Comparison of ENCODE assay signal across 15 cellular contexts in genomic region chr2:65159921-65160320, GRCh38. TPM values are rescaled to one million over a fixed set of nuclear protein-coding genes. Genes with fewer than 3 reads are reported as not detected.
DNase-seq lines count a peak whose midpoint lies in the region; ATAC-seq and TF ChIP-seq lines count a peak whose summit lies in the region.
"Had no signal": no experiment of that assay in that cellular context is flagged by ENCODE, and none has a peak within 500 bp of the region (broad histone marks: within the 10 kb centered on the region; RNA-seq: fewer than 3 reads in every experiment).

No MANE protein-coding gene starts in this region.

- H3K4me1 ChIP-seq in BLaER1 treated with 17β-estradiol and CSF1 and Interleukin-3, amounts not matched to agents 10 nM and 100 nM = peaks cover 23 to 74% (median 33%) of the 10 kb centered on the region in 10 experiments
- H3K4me1 ChIP-seq in body of pancreas = peaks cover 12% of the 10 kb centered on the region

- H3K27ac ChIP-seq in BLaER1 treated with 17β-estradiol and CSF1 and Interleukin-3, amounts not matched to agents 10 nM and 100 nM = peak overlapping the region in 9 of 11 experiments; percentile 42 to 82 (median 62); a peak in 18 of 22 replicates
- H3K27ac ChIP-seq in body of pancreas = peak overlapping the region; percentile 16 to 40 (median 22)
- H3K27ac ChIP-seq: esophagus muscularis mucosa, WERI-Rb-1 had no signal

- intact Hi-C loops in body of pancreas (cut with DNase I) = no loop called here

- WGBS in body of pancreas, 2 donors = 20 to 26% methylated on average over 2 of the region's 2 CpGs

- TF ChIP-seq POLR2A in body of pancreas (IDR thresholded peaks at IDR 0.05) = no peak

- H3K9ac ChIP-seq in BLaER1 treated with 17β-estradiol and CSF1 and Interleukin-3, amounts not matched to agents 10 nM and 100 nM = peak overlapping the region in 7 of 11 experiments; percentile 9 to 57 (median 34); a peak in 5 of 22 replicates

- H3K27me3 ChIP-seq in BLaER1 treated with 17β-estradiol and CSF1 and Interleukin-3, amounts not matched to agents 10 nM and 100 nM = no peaks in the 10 kb centered on the region
- no peaks in the 10 kb centered on the region for H3K27me3 ChIP-seq in body of pancreas
- H3K27me3 ChIP-seq: esophagus muscularis mucosa, heart right ventricle, transverse colon had no signal

- H3K36me3 ChIP-seq in BLaER1 treated with 17β-estradiol and CSF1 and Interleukin-3, amounts not matched to agents 10 nM and 100 nM = no peaks in the 10 kb centered on the region
- no peaks in the 10 kb centered on the region for H3K36me3 ChIP-seq in body of pancreas (replicated peaks in 1 of 2; ENCODE audit: insufficient read depth in 1 of 2, low read depth in 2 of 2)
- H3K36me3 ChIP-seq: esophagus muscularis mucosa, heart right ventricle, transverse colon, WERI-Rb-1 had no signal

- peak overlapping the region; percentile 35 to 94 (median 63) for H3K4me2 ChIP-seq in BLaER1 treated with 17β-estradiol and CSF1 and Interleukin-3, amounts not matched to agents 10 nM and 100 nM

- no peak overlapping the region for H3K4me3 ChIP-seq in BLaER1 treated with 17β-estradiol and CSF1 and Interleukin-3, amounts not matched to agents 10 nM and 100 nM
- H3K4me3 ChIP-seq in body of pancreas = no peak overlapping the region
- H3K4me3 ChIP-seq: esophagus muscularis mucosa, heart right ventricle, transverse colon had no signal

- no peaks in the 10 kb centered on the region for H3K9me3 ChIP-seq in BLaER1 treated with 17β-estradiol and CSF1 and Interleukin-3, amounts not matched to agents 10 nM and 100 nM (replicated peaks in 1 of 11)
- no peaks in the 10 kb centered on the region for H3K9me3 ChIP-seq in body of pancreas
- H3K9me3 ChIP-seq: esophagus muscularis mucosa, heart right ventricle, transverse colon had no signal

- TF ChIP-seq CTCF in body of pancreas (IDR thresholded peaks at IDR 0.05) = no peak

- H4K20me1 ChIP-seq in BLaER1 treated with 17β-estradiol and CSF1 and Interleukin-3, amounts not matched to agents 10 nM and 100 nM = no peaks in the 10 kb centered on the region

- ATAC-seq in body of pancreas = no peak
- no peak for ATAC-seq in HG02938 (IDR thresholded peaks at IDR 0.05; ENCODE audit: unreplicated experiment)
- ATAC-seq in GM21423 (IDR thresholded peaks at IDR 0.05; ENCODE audit: unreplicated experiment) = no peak
- ATAC-seq: HCT116 had no signal

- DNase-seq in Ammon's horn (ENCODE audit: low spot score) (peak; percentile 25), NAMALWA (ENCODE audit: low spot score) (peak; percentile 25), body of pancreas (peak in 3 of 4 donors; percentile 28 to 38 (median 34))
- no peak for DNase-seq in stimulated activated CD4-positive, alpha-beta T cell treated with anti-CD3 and anti-CD28 coated beads, Interleukin-4, amount 100 ng/mL, for 1 hour
- DNase-seq: activated T-cell treated with anti-CD3 and anti-CD28 coated beads for 4 hours; heart right ventricle; stimulated activated CD4-positive, alpha-beta T cell treated with anti-CD3 and anti-CD28 coated beads, Interleukin-1b, Interleukin-23, amount 100 ng/mL, for 48 hours; stimulated activated CD8-positive, alpha-beta memory T cell treated with anti-CD3 and anti-CD28 coated beads, Interleukin-4, amount 100 ng/mL, for 48 hours; transverse colon; WERI-Rb-1 had no signal

RNA-seq across cellular contexts. Expression of gene RAB1A, which starts 30.0 kb away (rescaled TPM):
- 10 to 100 TPM; 43.2 to 53.7 TPM for total RNA-seq in body of pancreas
